ENCODE assay signal across 1 cellular context in genomic region chr2:238403632-238404405, GRCh38.
TF ChIP-seq lines count a peak whose summit lies in the region.

No MANE protein-coding gene starts in this region.

TF ChIP-seq in WTC11, 78 proteins besides CTCF, POLR2A, EP300 and RAD21 (continued from another document):
- no peak for TF ChIP-seq ZNF219 (CRISPR knock-in tag; IDR thresholded peaks at IDR 0.05; ENCODE audit: borderline replicate concordance)
- TF ChIP-seq ZMAT4 (CRISPR knock-in tag; IDR thresholded peaks at IDR 0.05) = no peak
TF ChIP-seq in WTC11: peak in this region for 0.
